ENCODE assay signal across 1 cellular context in the genomic region with DNA sequence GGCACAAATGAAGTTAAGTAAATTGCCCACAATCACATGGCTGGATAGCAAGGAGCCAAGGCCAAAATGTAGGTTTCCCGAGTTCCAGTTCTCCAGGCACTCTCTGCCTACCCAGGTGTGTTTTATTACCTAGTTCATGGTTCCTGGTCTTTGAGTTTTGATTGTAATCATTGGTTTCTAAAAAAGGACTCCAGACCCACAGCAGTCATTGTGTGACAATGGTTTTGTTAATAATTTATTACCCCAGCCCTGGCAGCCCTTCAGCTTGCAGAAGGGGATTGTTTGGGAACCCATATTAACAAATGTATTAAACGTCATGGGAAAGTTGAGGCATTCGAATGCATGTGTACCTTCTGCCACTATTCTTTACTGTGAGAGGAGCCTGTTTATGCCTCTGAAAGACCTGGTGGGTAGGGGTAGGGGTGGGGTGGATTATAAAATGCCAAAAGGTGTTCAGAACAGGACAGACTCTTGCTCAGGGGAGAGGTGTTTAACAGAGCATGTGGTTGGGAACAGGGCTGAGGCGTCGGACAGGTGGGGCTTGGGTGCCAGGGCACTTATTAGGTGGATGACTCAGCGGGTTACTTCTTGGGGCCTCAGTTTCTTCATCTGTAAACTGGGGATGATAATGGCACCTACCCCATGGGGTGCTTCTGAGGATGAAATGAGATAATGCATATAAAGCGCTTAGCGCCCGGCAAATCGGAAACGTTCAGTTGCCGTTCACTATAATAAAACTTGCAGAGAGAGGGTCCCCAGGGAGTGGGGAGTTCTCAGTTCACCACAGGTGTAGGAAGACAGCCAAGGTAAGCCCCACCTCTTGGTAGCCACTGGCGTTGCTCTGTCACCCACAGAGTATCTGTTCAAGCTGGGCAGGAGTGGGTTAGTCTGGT.
TF ChIP-seq lines count a peak whose summit lies in the region.

No MANE protein-coding gene starts in this region.

TF ChIP-seq in K562, 482 proteins besides CTCF, POLR2A, EP300 and RAD21 (continued from another document):
- TF ChIP-seq, protein P1, sequence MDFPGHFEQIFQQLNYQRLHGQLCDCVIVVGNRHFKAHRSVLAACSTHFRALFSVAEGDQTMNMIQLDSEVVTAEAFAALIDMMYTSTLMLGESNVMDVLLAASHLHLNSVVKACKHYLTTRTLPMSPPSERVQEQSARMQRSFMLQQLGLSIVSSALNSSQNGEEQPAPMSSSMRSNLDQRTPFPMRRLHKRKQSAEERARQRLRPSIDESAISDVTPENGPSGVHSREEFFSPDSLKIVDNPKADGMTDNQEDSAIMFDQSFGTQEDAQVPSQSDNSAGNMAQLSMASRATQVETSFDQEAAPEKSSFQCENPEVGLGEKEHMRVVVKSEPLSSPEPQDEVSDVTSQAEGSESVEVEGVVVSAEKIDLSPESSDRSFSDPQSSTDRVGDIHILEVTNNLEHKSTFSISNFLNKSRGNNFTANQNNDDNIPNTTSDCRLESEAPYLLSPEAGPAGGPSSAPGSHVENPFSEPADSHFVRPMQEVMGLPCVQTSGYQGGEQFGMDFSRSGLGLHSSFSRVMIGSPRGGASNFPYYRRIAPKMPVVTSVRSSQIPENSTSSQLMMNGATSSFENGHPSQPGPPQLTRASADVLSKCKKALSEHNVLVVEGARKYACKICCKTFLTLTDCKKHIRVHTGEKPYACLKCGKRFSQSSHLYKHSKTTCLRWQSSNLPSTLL (IDR thresholded peaks at IDR 0.05) = no peak
- TF ChIP-seq ADNP (tag; IDR thresholded peaks at IDR 0.05) (no peak), SREBF2 (CRISPR knock-in tag; IDR thresholded peaks at IDR 0.05) (no peak), ZNF79 (CRISPR knock-in tag; IDR thresholded peaks at IDR 0.05; ENCODE audit: low read depth) (no peak), HIVEP1 (CRISPR knock-in tag; IDR thresholded peaks at IDR 0.05) (no peak), GATA2 (CRISPR knock-in tag; IDR thresholded peaks at IDR 0.05) (no peak), SMAD3 (CRISPR knock-in tag; conservative IDR thresholded peaks at IDR 0.05) (no peak), ASH1L (IDR thresholded peaks at IDR 0.05; ENCODE audit: borderline replicate concordance, low read depth, partially characterized antibody) (no peak), JUND (IDR thresholded peaks at IDR 0.05; ENCODE audit: borderline replicate concordance, low read depth, low read length) (no peak), JUND (tag; IDR thresholded peaks at IDR 0.05; ENCODE audit: borderline replicate concordance, low read depth, low read length) (no peak)
- TF ChIP-seq, protein P2, sequence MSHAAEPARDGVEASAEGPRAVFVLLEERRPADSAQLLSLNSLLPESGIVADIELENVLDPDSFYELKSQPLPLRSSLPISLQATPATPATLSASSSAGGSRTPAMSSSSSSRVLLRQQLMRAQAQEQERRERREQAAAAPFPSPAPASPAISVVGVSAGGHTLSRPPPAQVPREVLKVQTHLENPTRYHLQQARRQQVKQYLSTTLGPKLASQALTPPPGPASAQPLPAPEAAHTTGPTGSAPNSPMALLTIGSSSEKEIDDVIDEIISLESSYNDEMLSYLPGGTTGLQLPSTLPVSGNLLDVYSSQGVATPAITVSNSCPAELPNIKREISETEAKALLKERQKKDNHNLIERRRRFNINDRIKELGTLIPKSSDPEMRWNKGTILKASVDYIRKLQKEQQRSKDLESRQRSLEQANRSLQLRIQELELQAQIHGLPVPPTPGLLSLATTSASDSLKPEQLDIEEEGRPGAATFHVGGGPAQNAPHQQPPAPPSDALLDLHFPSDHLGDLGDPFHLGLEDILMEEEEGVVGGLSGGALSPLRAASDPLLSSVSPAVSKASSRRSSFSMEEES (CRISPR knock-in tag; IDR thresholded peaks at IDR 0.05) = no peak
